In the genomic region with DNA sequence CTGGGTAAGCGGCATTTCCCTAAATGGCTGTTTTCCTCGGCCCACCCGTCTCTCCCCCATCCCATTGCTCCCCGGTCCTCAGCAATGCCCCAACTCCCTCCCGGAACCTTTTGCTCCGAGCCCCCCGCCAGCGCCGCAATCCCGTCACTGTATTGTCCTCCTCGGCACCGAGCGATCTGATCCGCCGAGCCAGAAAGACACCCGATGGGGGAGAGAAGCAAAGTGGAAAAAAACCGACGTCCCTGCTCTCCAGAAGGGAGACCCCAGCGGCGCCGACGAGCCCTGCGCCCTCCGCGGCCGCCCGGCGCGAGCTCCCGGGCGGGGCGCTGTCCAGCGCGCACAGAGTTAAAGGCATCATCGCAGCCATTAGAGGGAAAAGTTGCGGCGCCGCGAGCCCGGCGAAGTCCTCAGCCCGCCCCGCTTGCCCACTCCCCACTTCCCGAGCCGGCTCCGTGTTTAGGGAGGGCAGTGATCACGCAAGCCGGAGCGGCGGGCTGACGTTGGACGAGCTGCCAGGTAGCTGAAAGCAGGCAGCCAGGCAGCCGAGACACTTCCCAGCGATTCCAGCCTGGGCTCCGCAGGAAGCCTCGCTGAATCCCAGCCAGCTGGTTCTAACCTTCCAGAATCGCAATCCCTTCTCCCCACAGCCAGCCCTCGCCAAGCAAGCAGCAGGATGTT, we compare ENCODE assay signal across 11 cellular contexts. TPM values are rescaled to one million over a fixed set of nuclear protein-coding genes. Genes with fewer than 3 reads are reported as not detected.
DNase-seq lines count a peak whose midpoint lies in the region; ATAC-seq and TF ChIP-seq lines count a peak whose summit lies in the region.
"Had no signal": no experiment of that assay in that cellular context is flagged by ENCODE, and none has a peak within 500 bp of the region (broad histone marks: within the 10 kb centered on the region; RNA-seq: fewer than 3 reads in every experiment).

A gene with protein sequence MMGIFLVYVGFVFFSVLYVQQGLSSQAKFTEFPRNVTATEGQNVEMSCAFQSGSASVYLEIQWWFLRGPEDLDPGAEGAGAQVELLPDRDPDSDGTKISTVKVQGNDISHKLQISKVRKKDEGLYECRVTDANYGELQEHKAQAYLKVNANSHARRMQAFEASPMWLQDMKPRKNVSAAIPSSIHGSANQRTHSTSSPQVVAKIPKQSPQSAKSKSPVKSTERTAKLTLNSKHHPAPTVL (plus strand): TSS at position 435 of the 678 bp plus-strand sequence. CDS start 356 bp downstream, outside the sequence.

- no peak for ATAC-seq in HG03196 (IDR thresholded peaks at IDR 0.05; ENCODE audit: unreplicated experiment)

- DNase-seq in DMS153 (lab: John Stamatoyannopoulos, UW) (peak; percentile 81), NCI-H526 treated with DMSO at 0.1 percent for 48 hours (lab: John Stamatoyannopoulos, UW) (peak; percentile 11), epithelial cell of esophagus (ENCODE audit: low read depth) (peak; percentile 10), nucleus accumbens (lab: John Stamatoyannopoulos, UW) (peak in 29 of 56 donors; percentile 10 to 81 (median 50)), mesenteric fat pad (ENCODE audit: low spot score) (no peak)
- no peak for DNase-seq in stimulated activated CD4-positive, alpha-beta T cell treated with anti-CD3 and anti-CD28 coated beads, Interleukin-12 subunit alpha, Interleukin-12 subunit beta, amount 100 ng/mL, for 4 hours
- no peak for DNase-seq in activated naive CD4-positive, alpha-beta T cell treated with anti-CD3 and anti-CD28 coated beads, Interleukin-2, amount 10 ng/mL, durations not matched to agents 7 days and 5 days
- DNase-seq: stimulated activated CD4-positive, alpha-beta T cell treated with anti-CD3 and anti-CD28 coated beads, Interleukin-4, amount 100 ng/mL, for 24 hours had no signal

- H3K36me3 Mint-ChIP-seq in activated naive CD4-positive, alpha-beta T cell treated with anti-CD3 and anti-CD28 coated beads, Interleukin-2, amount 10 ng/mL, durations not matched to agents 7 days and 5 days, result no peaks in the 10 kb centered on the region

- H3K27ac Mint-ChIP-seq in activated naive CD4-positive, alpha-beta T cell treated with anti-CD3 and anti-CD28 coated beads, Interleukin-2, amount 10 ng/mL, durations not matched to agents 7 days and 5 days, result no peak within 1 kb of the TSS

- H3K9me3 Mint-ChIP-seq in activated naive CD4-positive, alpha-beta T cell treated with anti-CD3 and anti-CD28 coated beads, Interleukin-2, amount 10 ng/mL, durations not matched to agents 7 days and 5 days, result no peaks in the 10 kb centered on the region

- no peak for TF ChIP-seq CTCF in epithelial cell of esophagus (IDR thresholded peaks at IDR 0.05; ENCODE audit: insufficient read depth, low read depth, low read length, missing control alignments)

- CTCF ChIA-PET in activated naive CD4-positive, alpha-beta T cell treated with anti-CD3 and anti-CD28 coated beads, Interleukin-2, amount 10 ng/mL, durations not matched to agents 7 days and 5 days (lab: Charles Lee), result no interaction called here

- no peak within 1 kb of the TSS for H3K4me3 Mint-ChIP-seq in activated naive CD4-positive, alpha-beta T cell treated with anti-CD3 and anti-CD28 coated beads, Interleukin-2, amount 10 ng/mL, durations not matched to agents 7 days and 5 days

- H3K27me3 Mint-ChIP-seq in activated naive CD4-positive, alpha-beta T cell treated with anti-CD3 and anti-CD28 coated beads, Interleukin-2, amount 10 ng/mL, durations not matched to agents 7 days and 5 days, result peaks cover 53% of the 10 kb centered on the region

- no peak within 1 kb of the TSS for H3K4me3 ChIP-seq in epithelial cell of esophagus (ENCODE audit: low read length)

- no peaks in the 10 kb centered on the region for H3K4me1 Mint-ChIP-seq in activated naive CD4-positive, alpha-beta T cell treated with anti-CD3 and anti-CD28 coated beads, Interleukin-2, amount 10 ng/mL, durations not matched to agents 7 days and 5 days

RNA-seq across cellular contexts. Expression of the gene that starts here (rescaled TPM):
- not detected for total RNA-seq in mesenteric fat pad
- total RNA-seq: dermis microvascular lymphatic vessel endothelial cell; T-helper 1 cell treated with Interleukin-12 subunit alpha and Interleukin-12 subunit beta and Interleukin-4 antibody, amounts not matched to agents 30 ng/mL and 1 ng/mL, for 36 hours had no signal

Comparison
In these comparisons a context has a peak if more than half of its experiments do, and no peak if none do; other contexts are left out.
1. DNase-seq: peak in DMS153 (single experiment), NCI-H526 treated with DMSO at 0.1 percent for 48 hours (single experiment), epithelial cell of esophagus (single experiment) and nucleus accumbens (29 of 56); none in mesenteric fat pad (single experiment), stimulated activated CD4-positive, alpha-beta T cell treated with anti-CD3 and anti-CD28 coated beads, Interleukin-12 subunit alpha, Interleukin-12 subunit beta, amount 100 ng/mL, for 4 hours (single experiment) and activated naive CD4-positive, alpha-beta T cell treated with anti-CD3 and anti-CD28 coated beads, Interleukin-2, amount 10 ng/mL, durations not matched to agents 7 days and 5 days (single experiment).